17 cellular contexts compared by ENCODE assay signal in the genomic region with DNA sequence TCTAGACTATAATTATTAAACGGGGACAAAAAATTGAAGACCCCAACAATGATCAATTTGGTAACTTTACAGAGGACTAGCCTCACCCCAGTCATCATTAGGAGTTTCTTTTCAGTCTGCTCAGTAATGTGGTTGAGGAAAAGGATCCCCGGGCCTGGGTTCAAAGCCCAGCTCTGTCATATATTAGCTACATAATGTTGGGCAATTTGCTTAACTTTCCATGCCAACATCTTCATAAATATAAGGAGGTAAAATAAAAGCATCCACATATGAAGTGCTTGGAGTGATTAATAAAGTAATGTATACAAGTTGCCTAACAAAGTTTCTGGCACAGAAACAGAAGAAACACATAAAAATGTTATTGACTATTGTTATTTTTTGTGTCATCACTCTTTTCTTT. TPM values are rescaled to one million over a fixed set of nuclear protein-coding genes. Genes with fewer than 3 reads are reported as not detected.
DNase-seq lines count a peak whose midpoint lies in the region; ATAC-seq and TF ChIP-seq lines count a peak whose summit lies in the region.
"Had no signal": no experiment of that assay in that cellular context is flagged by ENCODE, and none has a peak within 500 bp of the region (broad histone marks: within the 10 kb centered on the region; RNA-seq: fewer than 3 reads in every experiment).

No MANE protein-coding gene starts in this region.

- H3K4me3 Mint-ChIP-seq in CD4-positive, alpha-beta T cell, result no peak overlapping the region

- intact Hi-C loops in CD4-positive, alpha-beta T cell (cut with DNase I, micrococcal nuclease), result loop anchor here (2.0 to 5.0 kb wide), 3 partner anchors 18 to 76 kb away; a partner anchor contains a TSS
- intact Hi-C loops in body of pancreas (cut with DNase I), result no loop called here

- H3K27ac Mint-ChIP-seq in CD4-positive, alpha-beta T cell, result peak overlapping the region; percentile 94

- TF ChIP-seq CTCF in CD4-positive, alpha-beta T cell (IDR thresholded peaks at IDR 0.05), result no peak
- TF ChIP-seq CTCF in RWPE2 (IDR thresholded peaks at IDR 0.05; ENCODE audit: poor library complexity, severe bottlenecking) (no peak), body of pancreas (IDR thresholded peaks at IDR 0.05) (no peak)

- peaks cover 54% of the 10 kb centered on the region for H3K4me1 Mint-ChIP-seq in CD4-positive, alpha-beta T cell (ENCODE audit: low read depth)

- POLR2A ChIA-PET in CD4-positive, alpha-beta T cell (lab: Charles Lee), result interaction anchor here (0.6 to 5.0 kb wide), 12 partner anchors 13 to 76 kb away, joined by 3 to 92 read pairs (median 7); a partner anchor contains a TSS

- WGBS in body of pancreas, 2 donors, result 72 to 78% methylated on average over 2 of the region's 2 CpGs

- no peak overlapping the region for H3K9ac ChIP-seq in BLaER1

- no peak for DNase-seq in CD4-positive, alpha-beta T cell
- no peak for DNase-seq in RWPE2 (ENCODE audit: low spot score)
- no peak for DNase-seq in effector memory CD4-positive, alpha-beta T cell
- no peak for DNase-seq in ACHN
- DNase-seq in body of pancreas, result no peak
- DNase-seq: activated CD4-positive, CD25-positive, alpha-beta regulatory T cell; DMS79; effector CD8-positive, alpha-beta T cell; H7; heart right ventricle; NCI-H187; tibial artery had no signal

- in situ Hi-C loops in ACHN (cut with HindIII; ENCODE audit: low pct_ligation_motif_present, low pct_unique_long_range_greater_than_20kb, low sequenced_read_pairs), result no loop called here

- no peak for ATAC-seq in CD4-positive, alpha-beta T cell (ENCODE audit: poor library complexity)
- no peak for ATAC-seq in RWPE2 (ENCODE audit: low read depth)
- no peak for ATAC-seq in body of pancreas
- no peak for ATAC-seq in HG03460 (IDR thresholded peaks at IDR 0.05; ENCODE audit: unreplicated experiment)
- ATAC-seq: heart right ventricle, Right ventricle myocardium inferior had no signal

- H3K27me3 Mint-ChIP-seq in CD4-positive, alpha-beta T cell, result no peaks in the 10 kb centered on the region

- no peak for TF ChIP-seq POLR2A in body of pancreas (IDR thresholded peaks at IDR 0.05)

- H3K4me1 ChIP-seq in BLaER1, result peaks cover 37% of the 10 kb centered on the region
- peaks cover 41% of the 10 kb centered on the region for H3K4me1 ChIP-seq in RWPE2 (ENCODE audit: insufficient read depth, poor library complexity, severe bottlenecking)
- peaks cover 37% of the 10 kb centered on the region for H3K4me1 ChIP-seq in effector memory CD4-positive, alpha-beta T cell (ENCODE audit: control insufficient read depth, insufficient read depth, low read length, poor library complexity, severe bottlenecking)
- H3K4me1 ChIP-seq in body of pancreas, result no peaks in the 10 kb centered on the region
- H3K4me1 ChIP-seq: prostate gland had no signal

- H3K27me3 ChIP-seq in BLaER1 (no peaks in the 10 kb centered on the region), RWPE2 (ENCODE audit: insufficient read depth, poor library complexity, severe bottlenecking) (no peaks in the 10 kb centered on the region), body of pancreas (no peaks in the 10 kb centered on the region)
- no peaks in the 10 kb centered on the region for H3K27me3 ChIP-seq in CD4-positive, alpha-beta T cell (ENCODE audit: control insufficient read depth, insufficient read depth, low read length)
- no peaks in the 10 kb centered on the region for H3K27me3 ChIP-seq in effector memory CD4-positive, alpha-beta T cell (replicated peaks; ENCODE audit: control insufficient read depth, insufficient read depth, low read length, poor library complexity, severe bottlenecking)
- H3K27me3 ChIP-seq: heart right ventricle, tibial artery had no signal

- no peaks in the 10 kb centered on the region for H4K20me1 ChIP-seq in BLaER1

- H3K27ac ChIP-seq in BLaER1 (peak overlapping the region; percentile 19), RWPE2 (ENCODE audit: poor library complexity, severe bottlenecking) (peak overlapping the region; percentile 75), body of pancreas (no peak overlapping the region)
- peak overlapping the region; percentile 77 for H3K27ac ChIP-seq in CD4-positive, alpha-beta T cell (ENCODE audit: low read depth, low read length)
- H3K27ac ChIP-seq in effector memory CD4-positive, alpha-beta T cell (ENCODE audit: insufficient read depth, low read length, poor library complexity, severe bottlenecking), result peak overlapping the region; percentile 87
- H3K27ac ChIP-seq: prostate gland, tibial artery had no signal

- H3K9me3 Mint-ChIP-seq in CD4-positive, alpha-beta T cell, result no peaks in the 10 kb centered on the region

- H3K4me2 ChIP-seq in BLaER1, result peak overlapping the region; percentile 66

- H3K36me3 Mint-ChIP-seq in CD4-positive, alpha-beta T cell (ENCODE audit: low read depth), result no peaks in the 10 kb centered on the region

- H3K36me3 ChIP-seq in BLaER1, result no peaks in the 10 kb centered on the region
- no peaks in the 10 kb centered on the region for H3K36me3 ChIP-seq in RWPE2 (ENCODE audit: low read depth)
- no peaks in the 10 kb centered on the region for H3K36me3 ChIP-seq in effector memory CD4-positive, alpha-beta T cell (ENCODE audit: control insufficient read depth, insufficient read depth, low read length)
- H3K36me3 ChIP-seq in body of pancreas (replicated peaks in 1 of 2; ENCODE audit: insufficient read depth in 1 of 2, low read depth in 2 of 2), result no peaks in the 10 kb centered on the region
- H3K36me3 ChIP-seq: heart right ventricle, prostate gland, tibial artery had no signal

- H3K9me3 ChIP-seq in BLaER1 (no peaks in the 10 kb centered on the region; the same call in 1 of the 2 replicates), RWPE2 (ENCODE audit: severe bottlenecking) (no peaks in the 10 kb centered on the region), body of pancreas (no peaks in the 10 kb centered on the region)
- H3K9me3 ChIP-seq in CD4-positive, alpha-beta T cell (ENCODE audit: control insufficient read depth, low read length), result no peaks in the 10 kb centered on the region
- H3K9me3 ChIP-seq in effector memory CD4-positive, alpha-beta T cell (ENCODE audit: control insufficient read depth, low read length), result no peaks in the 10 kb centered on the region
- H3K9me3 ChIP-seq: prostate gland, tibial artery had no signal

- H3K4me3 ChIP-seq in BLaER1, result no peak overlapping the region
- no peak overlapping the region for H3K4me3 ChIP-seq in RWPE2 (ENCODE audit: severe bottlenecking)
- H3K4me3 ChIP-seq in effector memory CD4-positive, alpha-beta T cell (ENCODE audit: insufficient read depth, low read depth, low read length, poor library complexity, severe bottlenecking), result no peak overlapping the region
- no peak overlapping the region for H3K4me3 ChIP-seq in body of pancreas
- H3K4me3 ChIP-seq: heart right ventricle, prostate gland, smooth muscle cell, tibial artery had no signal

- CTCF ChIA-PET in CD4-positive, alpha-beta T cell (lab: Charles Lee), result interaction anchor here (0.6 to 5.6 kb wide), 10 partner anchors 12 to 76 kb away, joined by 3 to 53 read pairs (median 8); a partner anchor contains a TSS

RNA-seq across cellular contexts. Expression of a gene that starts 53.4 kb away (rescaled TPM):
- 10 to 100 TPM; 15.3 to 16.7 TPM for total RNA-seq in CD4-positive, alpha-beta T cell
- total RNA-seq in body of pancreas, result 10 to 100 TPM; 16.9 to 34.6 TPM

Comparison
In these comparisons a context has a peak if more than half of its experiments do, and no peak if none do; other contexts are left out.
1. H3K27ac ChIP-seq: peak in BLaER1 (single experiment), CD4-positive, alpha-beta T cell (single experiment), RWPE2 (single experiment) and effector memory CD4-positive, alpha-beta T cell (single experiment); none in body of pancreas (0 of 4).